In the genomic region with DNA sequence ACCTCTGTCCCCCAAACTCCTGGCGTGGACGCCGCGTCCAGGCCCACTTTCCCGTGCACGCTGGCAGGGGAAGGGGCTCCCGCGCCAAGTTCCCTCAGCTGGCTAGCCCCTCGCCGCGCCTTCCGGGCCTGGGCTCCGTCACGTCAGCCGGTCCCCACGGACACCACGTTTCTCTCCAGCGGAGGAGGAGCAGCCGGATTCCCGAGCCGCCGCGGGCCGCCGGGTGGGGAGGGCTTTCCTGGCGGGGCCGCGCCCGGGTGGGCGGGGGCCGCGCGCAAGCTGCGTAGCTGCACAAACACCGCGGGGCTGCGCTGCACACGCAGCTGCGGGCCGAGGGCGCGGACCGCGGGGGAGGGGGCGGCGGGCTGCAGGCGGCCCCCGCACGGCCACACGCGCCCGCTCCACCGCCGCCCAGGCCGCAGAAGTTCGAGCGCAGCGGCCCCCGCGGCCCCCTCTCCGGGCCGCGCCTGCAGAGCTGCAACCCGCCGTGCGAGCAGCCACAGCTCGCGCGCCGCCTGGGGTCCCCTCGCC, we compare ENCODE assay signal across 1 cellular context.
A peak's percentile ranks its signal among the peaks of the same experiment; 100 is the strongest.
TF ChIP-seq lines count a peak whose summit lies in the region.

No MANE protein-coding gene starts in this region.

TF ChIP-seq in K562, 482 proteins besides CTCF, POLR2A, EP300 and RAD21 (continued from another document):
- TF ChIP-seq PRPF4 (IDR thresholded peaks at IDR 0.05; ENCODE audit: insufficient read depth, low read depth, low read length, poor library complexity, severe bottlenecking) (no peak), FIP1L1 (IDR thresholded peaks at IDR 0.05; ENCODE audit: low read depth, low read length, poor library complexity, severe bottlenecking) (peak; percentile 22), ZC3H4 (CRISPR knock-in tag; IDR thresholded peaks at IDR 0.05; ENCODE audit: borderline replicate concordance) (peak; percentile 37; the same call in 1 of the 2 replicates), HNRNPK (IDR thresholded peaks at IDR 0.05; ENCODE audit: low read depth, low read length, poor library complexity, severe bottlenecking) (peak; percentile 22), ZNF253 (CRISPR knock-in tag; conservative IDR thresholded peaks at IDR 0.05) (no peak), POLR2AphosphoS5 (IDR thresholded peaks at IDR 0.05; ENCODE audit: control insufficient read depth, insufficient read depth, low read depth, low read length) (0 out of 2 replicates have a peak, but pooled peaks have one; percentile 10), TBP (optimal IDR thresholded peaks at IDR 0.05; ENCODE audit: low read depth, low read length) (peak; percentile 37), ZNF24 (IDR thresholded peaks at IDR 0.05) (peak; percentile 71; the same call in 1 of the 2 replicates), ZNF431 (CRISPR knock-in tag; IDR thresholded peaks at IDR 0.05) (peak; percentile 40; the same call in 1 of the 2 replicates), ZSCAN29 (IDR thresholded peaks at IDR 0.05) (no peak), PHF8 (IDR thresholded peaks at IDR 0.05; ENCODE audit: borderline replicate concordance, low read length) (peak; percentile 26; the same call in 1 of the 2 replicates), RBFOX2 (IDR thresholded peaks at IDR 0.05; ENCODE audit: low read depth, low read length) (no peak; the same call in 1 of the 2 replicates), MTA2 (IDR thresholded peaks at IDR 0.05; ENCODE audit: low read depth) (no peak), ZFPM2 (CRISPR knock-in tag; IDR thresholded peaks at IDR 0.05) (no peak), EHMT2 (IDR thresholded peaks at IDR 0.05) (no peak), MCM5 (IDR thresholded peaks at IDR 0.05; ENCODE audit: low read depth) (no peak), HNRNPUL1 (IDR thresholded peaks at IDR 0.05; ENCODE audit: low read length) (no peak), ZBTB1 (CRISPR knock-in tag; IDR thresholded peaks at IDR 0.05; ENCODE audit: borderline replicate concordance, low read depth) (0 out of 2 replicates have a peak, but pooled peaks have one; percentile 15), GATAD2B (IDR thresholded peaks at IDR 0.05; ENCODE audit: borderline replicate concordance) (no peak; the same call in 1 of the 2 replicates), SMC3 (conservative IDR thresholded peaks at IDR 0.05; ENCODE audit: insufficient read depth, low read depth, low read length) (0 out of 2 replicates have a peak, but pooled peaks have one; percentile 7), RBBP5 (IDR thresholded peaks at IDR 0.05; ENCODE audit: borderline replicate concordance, insufficient read depth, low read length, poor library complexity, severe bottlenecking) (peak; percentile 18), ASH1L (IDR thresholded peaks at IDR 0.05; ENCODE audit: borderline replicate concordance, low read depth, partially characterized antibody) (no peak), DIDO1 (tag; IDR thresholded peaks at IDR 0.05; ENCODE audit: low read depth) (no peak), HMGN3 (IDR thresholded peaks at IDR 0.05; ENCODE audit: borderline replicate concordance, extremely low read depth, insufficient read length, low read depth, low read length) (peak; percentile 13), CXXC5 (CRISPR knock-in tag; IDR thresholded peaks at IDR 0.05) (peak; percentile 13), TAF1 (IDR thresholded peaks at IDR 0.05; ENCODE audit: control insufficient read depth, extremely low read depth, insufficient read depth, low read length, severe bottlenecking) (no peak)
- TF ChIP-seq, protein P1, sequence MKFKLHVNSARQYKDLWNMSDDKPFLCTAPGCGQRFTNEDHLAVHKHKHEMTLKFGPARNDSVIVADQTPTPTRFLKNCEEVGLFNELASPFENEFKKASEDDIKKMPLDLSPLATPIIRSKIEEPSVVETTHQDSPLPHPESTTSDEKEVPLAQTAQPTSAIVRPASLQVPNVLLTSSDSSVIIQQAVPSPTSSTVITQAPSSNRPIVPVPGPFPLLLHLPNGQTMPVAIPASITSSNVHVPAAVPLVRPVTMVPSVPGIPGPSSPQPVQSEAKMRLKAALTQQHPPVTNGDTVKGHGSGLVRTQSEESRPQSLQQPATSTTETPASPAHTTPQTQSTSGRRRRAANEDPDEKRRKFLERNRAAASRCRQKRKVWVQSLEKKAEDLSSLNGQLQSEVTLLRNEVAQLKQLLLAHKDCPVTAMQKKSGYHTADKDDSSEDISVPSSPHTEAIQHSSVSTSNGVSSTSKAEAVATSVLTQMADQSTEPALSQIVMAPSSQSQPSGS (CRISPR knock-in tag; IDR thresholded peaks at IDR 0.05), result no peak
- TF ChIP-seq, protein P2, sequence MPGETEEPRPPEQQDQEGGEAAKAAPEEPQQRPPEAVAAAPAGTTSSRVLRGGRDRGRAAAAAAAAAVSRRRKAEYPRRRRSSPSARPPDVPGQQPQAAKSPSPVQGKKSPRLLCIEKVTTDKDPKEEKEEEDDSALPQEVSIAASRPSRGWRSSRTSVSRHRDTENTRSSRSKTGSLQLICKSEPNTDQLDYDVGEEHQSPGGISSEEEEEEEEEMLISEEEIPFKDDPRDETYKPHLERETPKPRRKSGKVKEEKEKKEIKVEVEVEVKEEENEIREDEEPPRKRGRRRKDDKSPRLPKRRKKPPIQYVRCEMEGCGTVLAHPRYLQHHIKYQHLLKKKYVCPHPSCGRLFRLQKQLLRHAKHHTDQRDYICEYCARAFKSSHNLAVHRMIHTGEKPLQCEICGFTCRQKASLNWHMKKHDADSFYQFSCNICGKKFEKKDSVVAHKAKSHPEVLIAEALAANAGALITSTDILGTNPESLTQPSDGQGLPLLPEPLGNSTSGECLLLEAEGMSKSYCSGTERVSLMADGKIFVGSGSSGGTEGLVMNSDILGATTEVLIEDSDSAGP (CRISPR knock-in tag; IDR thresholded peaks at IDR 0.05), result no peak
- TF ChIP-seq, protein P3, sequence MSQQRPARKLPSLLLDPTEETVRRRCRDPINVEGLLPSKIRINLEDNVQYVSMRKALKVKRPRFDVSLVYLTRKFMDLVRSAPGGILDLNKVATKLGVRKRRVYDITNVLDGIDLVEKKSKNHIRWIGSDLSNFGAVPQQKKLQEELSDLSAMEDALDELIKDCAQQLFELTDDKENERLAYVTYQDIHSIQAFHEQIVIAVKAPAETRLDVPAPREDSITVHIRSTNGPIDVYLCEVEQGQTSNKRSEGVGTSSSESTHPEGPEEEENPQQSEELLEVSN (IDR thresholded peaks at IDR 0.05; ENCODE audit: borderline replicate concordance in 1 of 2, extremely low read depth in 1 of 2, insufficient read depth in 1 of 2, insufficient read length in 1 of 2, low read depth in 1 of 2, low read length in 1 of 2, poor library complexity in 1 of 2, severe bottlenecking in 1 of 2), result peak in 1 of 2 experiments; percentile 65
- TF ChIP-seq, protein P4, sequence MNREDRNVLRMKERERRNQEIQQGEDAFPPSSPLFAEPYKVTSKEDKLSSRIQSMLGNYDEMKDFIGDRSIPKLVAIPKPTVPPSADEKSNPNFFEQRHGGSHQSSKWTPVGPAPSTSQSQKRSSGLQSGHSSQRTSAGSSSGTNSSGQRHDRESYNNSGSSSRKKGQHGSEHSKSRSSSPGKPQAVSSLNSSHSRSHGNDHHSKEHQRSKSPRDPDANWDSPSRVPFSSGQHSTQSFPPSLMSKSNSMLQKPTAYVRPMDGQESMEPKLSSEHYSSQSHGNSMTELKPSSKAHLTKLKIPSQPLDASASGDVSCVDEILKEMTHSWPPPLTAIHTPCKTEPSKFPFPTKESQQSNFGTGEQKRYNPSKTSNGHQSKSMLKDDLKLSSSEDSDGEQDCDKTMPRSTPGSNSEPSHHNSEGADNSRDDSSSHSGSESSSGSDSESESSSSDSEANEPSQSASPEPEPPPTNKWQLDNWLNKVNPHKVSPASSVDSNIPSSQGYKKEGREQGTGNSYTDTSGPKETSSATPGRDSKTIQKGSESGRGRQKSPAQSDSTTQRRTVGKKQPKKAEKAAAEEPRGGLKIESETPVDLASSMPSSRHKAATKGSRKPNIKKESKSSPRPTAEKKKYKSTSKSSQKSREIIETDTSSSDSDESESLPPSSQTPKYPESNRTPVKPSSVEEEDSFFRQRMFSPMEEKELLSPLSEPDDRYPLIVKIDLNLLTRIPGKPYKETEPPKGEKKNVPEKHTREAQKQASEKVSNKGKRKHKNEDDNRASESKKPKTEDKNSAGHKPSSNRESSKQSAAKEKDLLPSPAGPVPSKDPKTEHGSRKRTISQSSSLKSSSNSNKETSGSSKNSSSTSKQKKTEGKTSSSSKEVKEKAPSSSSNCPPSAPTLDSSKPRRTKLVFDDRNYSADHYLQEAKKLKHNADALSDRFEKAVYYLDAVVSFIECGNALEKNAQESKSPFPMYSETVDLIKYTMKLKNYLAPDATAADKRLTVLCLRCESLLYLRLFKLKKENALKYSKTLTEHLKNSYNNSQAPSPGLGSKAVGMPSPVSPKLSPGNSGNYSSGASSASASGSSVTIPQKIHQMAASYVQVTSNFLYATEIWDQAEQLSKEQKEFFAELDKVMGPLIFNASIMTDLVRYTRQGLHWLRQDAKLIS (CRISPR knock-in tag; IDR thresholded peaks at IDR 0.05), result 0 out of 2 replicates have a peak, but pooled peaks have one; percentile 14
- TF ChIP-seq, protein P5, sequence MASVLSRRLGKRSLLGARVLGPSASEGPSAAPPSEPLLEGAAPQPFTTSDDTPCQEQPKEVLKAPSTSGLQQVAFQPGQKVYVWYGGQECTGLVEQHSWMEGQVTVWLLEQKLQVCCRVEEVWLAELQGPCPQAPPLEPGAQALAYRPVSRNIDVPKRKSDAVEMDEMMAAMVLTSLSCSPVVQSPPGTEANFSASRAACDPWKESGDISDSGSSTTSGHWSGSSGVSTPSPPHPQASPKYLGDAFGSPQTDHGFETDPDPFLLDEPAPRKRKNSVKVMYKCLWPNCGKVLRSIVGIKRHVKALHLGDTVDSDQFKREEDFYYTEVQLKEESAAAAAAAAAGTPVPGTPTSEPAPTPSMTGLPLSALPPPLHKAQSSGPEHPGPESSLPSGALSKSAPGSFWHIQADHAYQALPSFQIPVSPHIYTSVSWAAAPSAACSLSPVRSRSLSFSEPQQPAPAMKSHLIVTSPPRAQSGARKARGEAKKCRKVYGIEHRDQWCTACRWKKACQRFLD (CRISPR knock-in tag; IDR thresholded peaks at IDR 0.05), result 0 out of 2 replicates have a peak, but pooled peaks have one; percentile 18
- TF ChIP-seq, protein P6, sequence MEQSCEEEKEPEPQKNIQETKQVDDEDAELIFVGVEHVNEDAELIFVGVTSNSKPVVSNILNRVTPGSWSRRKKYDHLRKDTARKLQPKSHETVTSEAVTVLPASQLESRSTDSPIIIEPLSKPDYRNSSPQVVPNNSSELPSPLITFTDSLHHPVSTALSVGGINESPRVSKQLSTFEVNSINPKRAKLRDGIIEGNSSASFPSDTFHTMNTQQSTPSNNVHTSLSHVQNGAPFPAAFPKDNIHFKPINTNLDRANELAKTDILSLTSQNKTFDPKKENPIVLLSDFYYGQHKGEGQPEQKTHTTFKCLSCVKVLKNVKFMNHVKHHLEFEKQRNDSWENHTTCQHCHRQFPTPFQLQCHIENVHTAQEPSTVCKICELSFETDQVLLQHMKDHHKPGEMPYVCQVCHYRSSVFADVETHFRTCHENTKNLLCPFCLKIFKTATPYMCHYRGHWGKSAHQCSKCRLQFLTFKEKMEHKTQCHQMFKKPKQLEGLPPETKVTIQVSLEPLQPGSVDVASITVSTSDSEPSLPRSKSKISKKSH (CRISPR knock-in tag; IDR thresholded peaks at IDR 0.05), result no peak
- TF ChIP-seq, protein P7, sequence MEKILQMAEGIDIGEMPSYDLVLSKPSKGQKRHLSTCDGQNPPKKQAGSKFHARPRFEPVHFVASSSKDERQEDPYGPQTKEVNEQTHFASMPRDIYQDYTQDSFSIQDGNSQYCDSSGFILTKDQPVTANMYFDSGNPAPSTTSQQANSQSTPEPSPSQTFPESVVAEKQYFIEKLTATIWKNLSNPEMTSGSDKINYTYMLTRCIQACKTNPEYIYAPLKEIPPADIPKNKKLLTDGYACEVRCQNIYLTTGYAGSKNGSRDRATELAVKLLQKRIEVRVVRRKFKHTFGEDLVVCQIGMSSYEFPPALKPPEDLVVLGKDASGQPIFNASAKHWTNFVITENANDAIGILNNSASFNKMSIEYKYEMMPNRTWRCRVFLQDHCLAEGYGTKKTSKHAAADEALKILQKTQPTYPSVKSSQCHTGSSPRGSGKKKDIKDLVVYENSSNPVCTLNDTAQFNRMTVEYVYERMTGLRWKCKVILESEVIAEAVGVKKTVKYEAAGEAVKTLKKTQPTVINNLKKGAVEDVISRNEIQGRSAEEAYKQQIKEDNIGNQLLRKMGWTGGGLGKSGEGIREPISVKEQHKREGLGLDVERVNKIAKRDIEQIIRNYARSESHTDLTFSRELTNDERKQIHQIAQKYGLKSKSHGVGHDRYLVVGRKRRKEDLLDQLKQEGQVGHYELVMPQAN (IDR thresholded peaks at IDR 0.05; ENCODE audit: borderline replicate concordance), result 0 out of 2 replicates have a peak, but pooled peaks have one; percentile 49
- TF ChIP-seq, protein P8, sequence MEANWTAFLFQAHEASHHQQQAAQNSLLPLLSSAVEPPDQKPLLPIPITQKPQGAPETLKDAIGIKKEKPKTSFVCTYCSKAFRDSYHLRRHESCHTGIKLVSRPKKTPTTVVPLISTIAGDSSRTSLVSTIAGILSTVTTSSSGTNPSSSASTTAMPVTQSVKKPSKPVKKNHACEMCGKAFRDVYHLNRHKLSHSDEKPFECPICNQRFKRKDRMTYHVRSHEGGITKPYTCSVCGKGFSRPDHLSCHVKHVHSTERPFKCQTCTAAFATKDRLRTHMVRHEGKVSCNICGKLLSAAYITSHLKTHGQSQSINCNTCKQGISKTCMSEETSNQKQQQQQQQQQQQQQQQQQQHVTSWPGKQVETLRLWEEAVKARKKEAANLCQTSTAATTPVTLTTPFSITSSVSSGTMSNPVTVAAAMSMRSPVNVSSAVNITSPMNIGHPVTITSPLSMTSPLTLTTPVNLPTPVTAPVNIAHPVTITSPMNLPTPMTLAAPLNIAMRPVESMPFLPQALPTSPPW (CRISPR knock-in tag; IDR thresholded peaks at IDR 0.05), result peak; percentile 54
- TF ChIP-seq, protein P9, sequence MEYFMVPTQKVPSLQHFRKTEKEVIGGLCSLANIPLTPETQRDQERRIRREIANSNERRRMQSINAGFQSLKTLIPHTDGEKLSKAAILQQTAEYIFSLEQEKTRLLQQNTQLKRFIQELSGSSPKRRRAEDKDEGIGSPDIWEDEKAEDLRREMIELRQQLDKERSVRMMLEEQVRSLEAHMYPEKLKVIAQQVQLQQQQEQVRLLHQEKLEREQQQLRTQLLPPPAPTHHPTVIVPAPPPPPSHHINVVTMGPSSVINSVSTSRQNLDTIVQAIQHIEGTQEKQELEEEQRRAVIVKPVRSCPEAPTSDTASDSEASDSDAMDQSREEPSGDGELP (CRISPR knock-in tag; IDR thresholded peaks at IDR 0.05; ENCODE audit: borderline replicate concordance), result 0 out of 2 replicates have a peak, but pooled peaks have one; percentile 13
- TF ChIP-seq, protein P10, sequence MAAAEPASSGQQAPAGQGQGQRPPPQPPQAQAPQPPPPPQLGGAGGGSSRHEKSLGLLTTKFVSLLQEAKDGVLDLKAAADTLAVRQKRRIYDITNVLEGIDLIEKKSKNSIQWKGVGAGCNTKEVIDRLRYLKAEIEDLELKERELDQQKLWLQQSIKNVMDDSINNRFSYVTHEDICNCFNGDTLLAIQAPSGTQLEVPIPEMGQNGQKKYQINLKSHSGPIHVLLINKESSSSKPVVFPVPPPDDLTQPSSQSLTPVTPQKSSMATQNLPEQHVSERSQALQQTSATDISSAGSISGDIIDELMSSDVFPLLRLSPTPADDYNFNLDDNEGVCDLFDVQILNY (CRISPR knock-in tag; IDR thresholded peaks at IDR 0.05), result 0 out of 2 replicates have a peak, but pooled peaks have one; percentile 55
TF ChIP-seq in K562: peak in this region for 25.
